In genomic region chr16:46922239-46922638, GRCh38 we compare ENCODE assay signal across 1 cellular context.
A peak's percentile ranks its signal among the peaks of the same experiment; 100 is the strongest.
TF ChIP-seq lines count a peak whose summit lies in the region.

No MANE protein-coding gene starts in this region.

TF ChIP-seq in HepG2, 621 proteins besides CTCF, POLR2A, EP300 and RAD21 (continued from another document):
- TF ChIP-seq, protein P1, sequence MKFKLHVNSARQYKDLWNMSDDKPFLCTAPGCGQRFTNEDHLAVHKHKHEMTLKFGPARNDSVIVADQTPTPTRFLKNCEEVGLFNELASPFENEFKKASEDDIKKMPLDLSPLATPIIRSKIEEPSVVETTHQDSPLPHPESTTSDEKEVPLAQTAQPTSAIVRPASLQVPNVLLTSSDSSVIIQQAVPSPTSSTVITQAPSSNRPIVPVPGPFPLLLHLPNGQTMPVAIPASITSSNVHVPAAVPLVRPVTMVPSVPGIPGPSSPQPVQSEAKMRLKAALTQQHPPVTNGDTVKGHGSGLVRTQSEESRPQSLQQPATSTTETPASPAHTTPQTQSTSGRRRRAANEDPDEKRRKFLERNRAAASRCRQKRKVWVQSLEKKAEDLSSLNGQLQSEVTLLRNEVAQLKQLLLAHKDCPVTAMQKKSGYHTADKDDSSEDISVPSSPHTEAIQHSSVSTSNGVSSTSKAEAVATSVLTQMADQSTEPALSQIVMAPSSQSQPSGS (CRISPR knock-in tag; IDR thresholded peaks at IDR 0.05), result no peak
- TF ChIP-seq NFATC3 (CRISPR knock-in tag; IDR thresholded peaks at IDR 0.05), result no peak
- no peak for TF ChIP-seq LRRFIP1 (CRISPR knock-in tag; conservative IDR thresholded peaks at IDR 0.05)
- TF ChIP-seq, protein P2, sequence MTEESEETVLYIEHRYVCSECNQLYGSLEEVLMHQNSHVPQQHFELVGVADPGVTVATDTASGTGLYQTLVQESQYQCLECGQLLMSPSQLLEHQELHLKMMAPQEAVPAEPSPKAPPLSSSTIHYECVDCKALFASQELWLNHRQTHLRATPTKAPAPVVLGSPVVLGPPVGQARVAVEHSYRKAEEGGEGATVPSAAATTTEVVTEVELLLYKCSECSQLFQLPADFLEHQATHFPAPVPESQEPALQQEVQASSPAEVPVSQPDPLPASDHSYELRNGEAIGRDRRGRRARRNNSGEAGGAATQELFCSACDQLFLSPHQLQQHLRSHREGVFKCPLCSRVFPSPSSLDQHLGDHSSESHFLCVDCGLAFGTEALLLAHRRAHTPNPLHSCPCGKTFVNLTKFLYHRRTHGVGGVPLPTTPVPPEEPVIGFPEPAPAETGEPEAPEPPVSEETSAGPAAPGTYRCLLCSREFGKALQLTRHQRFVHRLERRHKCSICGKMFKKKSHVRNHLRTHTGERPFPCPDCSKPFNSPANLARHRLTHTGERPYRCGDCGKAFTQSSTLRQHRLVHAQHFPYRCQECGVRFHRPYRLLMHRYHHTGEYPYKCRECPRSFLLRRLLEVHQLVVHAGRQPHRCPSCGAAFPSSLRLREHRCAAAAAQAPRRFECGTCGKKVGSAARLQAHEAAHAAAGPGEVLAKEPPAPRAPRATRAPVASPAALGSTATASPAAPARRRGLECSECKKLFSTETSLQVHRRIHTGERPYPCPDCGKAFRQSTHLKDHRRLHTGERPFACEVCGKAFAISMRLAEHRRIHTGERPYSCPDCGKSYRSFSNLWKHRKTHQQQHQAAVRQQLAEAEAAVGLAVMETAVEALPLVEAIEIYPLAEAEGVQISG (CRISPR knock-in tag; IDR thresholded peaks at IDR 0.05), result no peak
- no peak for TF ChIP-seq HNRNPL (IDR thresholded peaks at IDR 0.05; ENCODE audit: low read depth, low read length)
- no peak for TF ChIP-seq TSC22D2 (CRISPR knock-in tag; IDR thresholded peaks at IDR 0.05; ENCODE audit: borderline replicate concordance)
- TF ChIP-seq ZNF253 (CRISPR knock-in tag; IDR thresholded peaks at IDR 0.05; ENCODE audit: borderline replicate concordance), result no peak
- TF ChIP-seq SAFB2 (CRISPR knock-in tag; IDR thresholded peaks at IDR 0.05; ENCODE audit: borderline replicate concordance, low read depth), result no peak
- TF ChIP-seq ZMYM2 (CRISPR knock-in tag; IDR thresholded peaks at IDR 0.05), result no peak
- no peak for TF ChIP-seq ZBTB42 (CRISPR knock-in tag; IDR thresholded peaks at IDR 0.05)
- peak; percentile 31; the same call in 1 of the 2 replicates for TF ChIP-seq ZNF768 (CRISPR knock-in tag; IDR thresholded peaks at IDR 0.05)
- TF ChIP-seq E2F1 (CRISPR knock-in tag; IDR thresholded peaks at IDR 0.05), result no peak
- TF ChIP-seq AGO2 (optimal IDR thresholded peaks at IDR 0.05; ENCODE audit: low read depth, low read length), result peak; percentile 79
- no peak for TF ChIP-seq ZSCAN20 (CRISPR knock-in tag; IDR thresholded peaks at IDR 0.05; ENCODE audit: borderline replicate concordance)
- peak; percentile 39; the same call in 1 of the 2 replicates for TF ChIP-seq RBFOX2 (IDR thresholded peaks at IDR 0.05; ENCODE audit: low read depth, low read length)
- TF ChIP-seq HNRNPLL (IDR thresholded peaks at IDR 0.05; ENCODE audit: low read depth, low read length, poor library complexity, severe bottlenecking), result no peak
- TF ChIP-seq NONO (IDR thresholded peaks at IDR 0.05), result no peak
- TF ChIP-seq NONO (CRISPR knock-in tag; conservative IDR thresholded peaks at IDR 0.05), result 0 out of 2 replicates have a peak, but pooled peaks have one; percentile 31
- TF ChIP-seq TAF1 (CRISPR knock-in tag; IDR thresholded peaks at IDR 0.05), result no peak
- no peak for TF ChIP-seq TOE1 (CRISPR knock-in tag; IDR thresholded peaks at IDR 0.05)
- TF ChIP-seq ZBTB38 (CRISPR knock-in tag; IDR thresholded peaks at IDR 0.05), result peak; percentile 23; the same call in 1 of the 2 replicates
- TF ChIP-seq ZNF274 (CRISPR knock-in tag; IDR thresholded peaks at IDR 0.05), result 0 out of 2 replicates have a peak, but pooled peaks have one; percentile 46
- no peak for TF ChIP-seq MED8 (CRISPR knock-in tag; IDR thresholded peaks at IDR 0.05; ENCODE audit: insufficient replicate concordance)
- TF ChIP-seq, protein P3, sequence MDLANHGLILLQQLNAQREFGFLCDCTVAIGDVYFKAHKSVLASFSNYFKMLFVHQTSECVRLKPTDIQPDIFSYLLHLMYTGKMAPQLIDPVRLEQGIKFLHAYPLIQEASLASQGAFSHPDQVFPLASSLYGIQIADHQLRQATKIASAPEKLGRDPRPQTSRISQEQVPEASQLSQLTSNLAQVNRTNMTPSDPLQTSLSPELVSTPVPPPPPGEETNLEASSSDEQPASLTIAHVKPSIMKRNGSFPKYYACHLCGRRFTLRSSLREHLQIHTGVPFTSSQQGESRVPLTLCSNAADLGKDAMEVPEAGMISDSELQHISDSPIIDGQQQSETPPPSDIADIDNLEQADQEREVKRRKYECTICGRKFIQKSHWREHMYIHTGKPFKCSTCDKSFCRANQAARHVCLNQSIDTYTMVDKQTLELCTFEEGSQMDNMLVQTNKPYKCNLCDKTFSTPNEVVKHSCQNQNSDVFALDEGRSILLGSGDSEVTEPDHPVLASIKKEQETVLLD (CRISPR knock-in tag; IDR thresholded peaks at IDR 0.05; ENCODE audit: low read depth), result no peak
- no peak for TF ChIP-seq KLF12 (CRISPR knock-in tag; IDR thresholded peaks at IDR 0.05; ENCODE audit: borderline replicate concordance)
- TF ChIP-seq, protein P4, sequence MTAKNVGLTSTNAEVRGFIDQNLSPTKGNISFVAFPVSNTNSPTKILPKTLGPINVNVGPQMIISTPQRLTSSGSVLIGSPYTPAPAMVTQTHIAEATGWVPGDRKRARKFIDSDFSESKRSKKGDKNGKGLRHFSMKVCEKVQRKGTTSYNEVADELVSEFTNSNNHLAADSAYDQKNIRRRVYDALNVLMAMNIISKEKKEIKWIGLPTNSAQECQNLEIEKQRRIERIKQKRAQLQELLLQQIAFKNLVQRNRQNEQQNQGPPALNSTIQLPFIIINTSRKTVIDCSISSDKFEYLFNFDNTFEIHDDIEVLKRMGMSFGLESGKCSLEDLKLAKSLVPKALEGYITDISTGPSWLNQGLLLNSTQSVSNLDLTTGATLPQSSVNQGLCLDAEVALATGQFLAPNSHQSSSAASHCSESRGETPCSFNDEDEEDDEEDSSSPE (CRISPR knock-in tag; IDR thresholded peaks at IDR 0.05), result no peak
- TF ChIP-seq ELF1 (CRISPR knock-in tag; IDR thresholded peaks at IDR 0.05), result no peak
- TF ChIP-seq, protein P5, sequence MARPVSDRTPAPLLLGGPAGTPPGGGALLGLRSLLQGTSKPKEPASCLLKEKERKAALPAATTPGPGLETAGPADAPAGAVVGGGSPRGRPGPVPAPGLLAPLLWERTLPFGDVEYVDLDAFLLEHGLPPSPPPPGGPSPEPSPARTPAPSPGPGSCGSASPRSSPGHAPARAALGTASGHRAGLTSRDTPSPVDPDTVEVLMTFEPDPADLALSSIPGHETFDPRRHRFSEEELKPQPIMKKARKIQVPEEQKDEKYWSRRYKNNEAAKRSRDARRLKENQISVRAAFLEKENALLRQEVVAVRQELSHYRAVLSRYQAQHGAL (CRISPR knock-in tag; IDR thresholded peaks at IDR 0.05; ENCODE audit: not compliant biosample characterization), result no peak
- no peak for TF ChIP-seq ELK4 (CRISPR knock-in tag; IDR thresholded peaks at IDR 0.05; ENCODE audit: borderline replicate concordance)
